ENCODE assay signal across 7 cellular contexts in genomic region chr7:26156454-26157365, GRCh38. TPM values are rescaled to one million over a fixed set of nuclear protein-coding genes. Genes with fewer than 3 reads are reported as not detected.
A peak's percentile ranks its signal among the peaks of the same experiment; 100 is the strongest.
DNase-seq lines count a peak whose midpoint lies in the region; ATAC-seq and TF ChIP-seq lines count a peak whose summit lies in the region.

No MANE protein-coding gene starts in this region.

- in situ Hi-C loops in KBM-7 (cut with MboI; ENCODE audit: low pct_unique_long_range_greater_than_20kb, low sequenced_read_pairs), result no loop called here

- ATAC-seq in GM18868 (IDR thresholded peaks at IDR 0.05; ENCODE audit: unreplicated experiment) (peak; percentile 44), HG03097 (IDR thresholded peaks at IDR 0.05; ENCODE audit: low FRiP score, unreplicated experiment) (no peak)

- peak overlapping the region; percentile 42 for H3K4me3 ChIP-seq in fibroblast of villous mesenchyme (ENCODE audit: low read depth, low read length)

- DNase-seq in KBM-7, result peak; percentile 35
- DNase-seq in activated CD4-positive, alpha-beta T cell treated with anti-CD3 and anti-CD28 coated beads, Interleukin-2, amount 50 U/mL, for 48 hours, result peak; percentile 51 to 61
- peak; percentile 90 for DNase-seq in fibroblast of villous mesenchyme (ENCODE audit: low read depth)
- peak in 2 of 3 experiments; percentile 31 to 39 for DNase-seq in stimulated activated CD4-positive, alpha-beta T cell treated with anti-CD3 and anti-CD28 coated beads, TNF-alpha, amount 100 ng/mL, for 4 hours (ENCODE audit: low read depth in 3 of 3)
- DNase-seq in iPS-NIHi11 (ENCODE audit: low spot score), result no peak

- TF ChIP-seq CTCF in fibroblast of villous mesenchyme (IDR thresholded peaks at IDR 0.05; ENCODE audit: insufficient read depth, low read depth, low read length), result no peak

RNA-seq across cellular contexts. Expression of gene NFE2L3, which starts 4.7 kb away (rescaled TPM):
- 6.1 and 6.9 TPM in 2 replicates for total RNA-seq in fibroblast of villous mesenchyme

RNA-seq across cellular contexts. Expression of gene HNRNPA2B1, which starts 43.8 kb away (rescaled TPM):
- 128 and 135 TPM in 2 replicates for total RNA-seq in fibroblast of villous mesenchyme

RNA-seq across cellular contexts. Expression of gene CBX3, which starts 44.8 kb away (rescaled TPM):
- 112 and 134 TPM in 2 replicates for total RNA-seq in fibroblast of villous mesenchyme
